26 cellular contexts compared by ENCODE assay signal in the genomic region with DNA sequence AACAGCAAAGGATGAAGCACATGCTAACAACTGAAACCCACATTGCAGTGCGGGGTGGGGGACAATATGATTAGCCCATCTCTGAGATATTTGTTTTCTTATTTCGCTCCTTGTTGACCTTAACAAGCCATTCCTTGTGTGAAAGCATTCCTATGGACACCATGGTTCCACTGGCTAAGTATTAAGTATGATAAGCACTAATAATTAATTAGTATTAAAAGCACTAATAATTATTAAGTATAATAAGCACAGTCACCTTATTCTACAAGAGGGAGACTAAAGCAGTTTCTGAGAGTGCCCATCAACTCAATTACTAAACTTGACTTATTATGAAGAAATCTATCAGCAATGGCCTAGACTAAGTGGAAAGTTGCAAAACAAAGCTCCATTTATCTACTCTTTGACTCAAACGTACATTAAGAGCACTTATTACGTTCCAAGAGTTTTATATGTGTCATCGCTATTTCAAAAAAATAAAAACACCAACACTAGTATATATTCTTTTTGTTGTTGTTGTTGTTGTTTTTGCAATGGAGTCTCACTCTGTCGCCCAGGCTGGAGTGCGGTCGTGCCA.
"Had no signal": no experiment of that assay in that cellular context is flagged by ENCODE, and none has a peak within 500 bp of the region (broad histone marks: within the 10 kb centered on the region; RNA-seq: fewer than 3 reads in every experiment).

No MANE protein-coding gene starts in this region.

- H3K4me3 Mint-ChIP-seq: activated naive CD4-positive, alpha-beta T cell treated with anti-CD3 and anti-CD28 coated beads for 36 hours; activated naive CD8-positive, alpha-beta T cell treated with anti-CD3 and anti-CD28 coated beads for 36 hours; activated T-helper 1 cell treated with anti-CD3 and anti-CD28 coated beads, Interleukin-12 subunit alpha, Interleukin-12 subunit beta, Interleukin-2, Interleukin-4 antibody, amounts not matched to agents 30 ng/mL and 10 ng/mL and 1 ng/mL, durations not matched to agents 14 hours and 24 hours and 36 hours; naive B cell; T-helper 2 cell treated with Interferon-gamma antibody and Interleukin-4, amounts not matched to agents 5 μg/mL and 100 μg/mL, for 36 hours had no signal

- H3K4me1 ChIP-seq: foreskin keratinocyte had no signal

- H3K27me3 ChIP-seq: adrenal gland, ascending aorta, brain microvascular endothelial cell, esophagus muscularis mucosa, foreskin keratinocyte, left lung, spleen, testis, vagina had no signal

- H3K4me3 ChIP-seq: adrenal gland, ascending aorta, esophagus muscularis mucosa, left lung, spleen, testis, vagina had no signal

- H3K9me3 ChIP-seq: adrenal gland, ascending aorta, esophagus muscularis mucosa, left lung, spleen, testis, vagina had no signal

- H3K9me3 Mint-ChIP-seq: activated naive CD4-positive, alpha-beta T cell treated with anti-CD3 and anti-CD28 coated beads for 36 hours; activated naive CD8-positive, alpha-beta T cell treated with anti-CD3 and anti-CD28 coated beads for 36 hours; activated T-helper 1 cell treated with anti-CD3 and anti-CD28 coated beads, Interleukin-12 subunit alpha, Interleukin-12 subunit beta, Interleukin-2, Interleukin-4 antibody, amounts not matched to agents 30 ng/mL and 10 ng/mL and 1 ng/mL, durations not matched to agents 14 hours and 24 hours and 36 hours; naive B cell; T-helper 2 cell treated with Interferon-gamma antibody and Interleukin-4, amounts not matched to agents 5 μg/mL and 100 μg/mL, for 36 hours had no signal

- H3K27ac ChIP-seq: adrenal gland, brain microvascular endothelial cell, foreskin keratinocyte, spleen had no signal

- H3K4me1 Mint-ChIP-seq: activated naive CD8-positive, alpha-beta T cell treated with anti-CD3 and anti-CD28 coated beads for 36 hours; naive B cell had no signal

- H3K36me3 Mint-ChIP-seq: activated naive CD8-positive, alpha-beta T cell treated with anti-CD3 and anti-CD28 coated beads for 36 hours; naive B cell had no signal

- H3K36me3 ChIP-seq: adrenal gland, ascending aorta, brain microvascular endothelial cell, esophagus muscularis mucosa, left lung, spleen, vagina had no signal

- H3K27ac Mint-ChIP-seq: activated naive CD4-positive, alpha-beta T cell treated with anti-CD3 and anti-CD28 coated beads for 36 hours; activated naive CD8-positive, alpha-beta T cell treated with anti-CD3 and anti-CD28 coated beads for 36 hours; activated T-helper 1 cell treated with anti-CD3 and anti-CD28 coated beads, Interleukin-12 subunit alpha, Interleukin-12 subunit beta, Interleukin-2, Interleukin-4 antibody, amounts not matched to agents 30 ng/mL and 10 ng/mL and 1 ng/mL, durations not matched to agents 14 hours and 24 hours and 36 hours; naive B cell; T-helper 2 cell treated with Interferon-gamma antibody and Interleukin-4, amounts not matched to agents 5 μg/mL and 100 μg/mL, for 36 hours had no signal

- DNase-seq: activated CD4-positive, alpha-beta T cell treated with anti-CD3 and anti-CD28 coated beads for 48 hours; activated CD4-positive, alpha-beta T cell treated with anti-CD3 and anti-CD28 coated beads, Interleukin-2, amount 50 U/mL, for 48 hours; activated CD8-positive, alpha-beta memory T cell treated with anti-CD3 and anti-CD28 coated beads for 24 hours; activated effector memory CD4-positive, alpha-beta T cell treated with anti-CD3 and anti-CD28 coated beads, Interleukin-2, amount 50 U/mL, for 16 hours; activated naive CD4-positive, alpha-beta T cell treated with anti-CD3 and anti-CD28 coated beads for 36 hours; activated naive CD8-positive, alpha-beta T cell treated with anti-CD3 and anti-CD28 coated beads for 36 hours; brain microvascular endothelial cell; caudate nucleus; cortex of kidney; foreskin keratinocyte; left lung; mammary epithelial cell; naive B cell; right cardiac atrium; spleen; stimulated activated CD4-positive, alpha-beta T cell treated with anti-CD3 and anti-CD28 coated beads, Interleukin-2, amount 100 ng/mL, for 48 hours; stimulated activated naive CD4-positive, alpha-beta T cell treated with Interleukin-2 at 50 U/mL for 16 hours; T-helper 1 cell; testis; trophoblast cell had no signal
